ENCODE assay signal across 22 cellular contexts in genomic region chr5:19369048-19369447, GRCh38.
"Had no signal": no experiment of that assay in that cellular context is flagged by ENCODE, and none has a peak within 500 bp of the region (broad histone marks: within the 10 kb centered on the region; RNA-seq: fewer than 3 reads in every experiment).

No MANE protein-coding gene starts in this region.

- H3K9me3 ChIP-seq: esophagus muscularis mucosa, gastrocnemius medialis, neutrophil, psoas muscle, spleen, testis, transverse colon had no signal

- H3K36me3 ChIP-seq: esophagus muscularis mucosa, gastrocnemius medialis, neutrophil, spleen, transverse colon had no signal

- H3K4me3 Mint-ChIP-seq: dendritic cell treated with granulocyte-macrophage colony-stimulating factor and Interleukin-4, amounts not matched to agents 40 ng/mL and 50 ng/mL, for 4 days; effector memory CD8-positive, alpha-beta T cell; natural killer cell treated with Interleukin-12 subunit alpha and Interleukin-12 subunit beta and Interleukin-15 and Interleukin-18, amount 100 ng/mL, for 72 hours; stimulated activated memory B cell treated with anti-CD40 and anti-IgM and Interleukin-4, amounts not matched to agents 10 μg/mL and 1 μg/mL and 100 μg/mL, for 72 hours; stimulated activated naive CD8-positive, alpha-beta T cell treated with anti-CD3 and anti-CD28 coated beads, Interleukin-15, Interleukin-2, amounts not matched to agents 100 ng/mL and 50 ng/mL, for 24 hours had no signal

- DNase-seq: effector memory CD8-positive, alpha-beta T cell; gastrocnemius medialis; left colon; left ventricle myocardium superior; mesenchymal stem cell; midbrain; psoas muscle; spleen; stimulated activated CD4-positive, alpha-beta T cell treated with anti-CD3 and anti-CD28 coated beads, Interleukin-15, amount 100 ng/mL, for 24 hours; stimulated activated CD4-positive, alpha-beta T cell treated with anti-CD3 and anti-CD28 coated beads, Interleukin-1b, Interleukin-23, amount 100 ng/mL, for 48 hours; stimulated activated CD4-positive, alpha-beta T cell treated with anti-CD3 and anti-CD28 coated beads, Interleukin-4, amount 100 ng/mL, for 24 hours; testis; transverse colon had no signal

- H3K27ac Mint-ChIP-seq: dendritic cell treated with granulocyte-macrophage colony-stimulating factor and Interleukin-4, amounts not matched to agents 40 ng/mL and 50 ng/mL, for 4 days; effector memory CD8-positive, alpha-beta T cell; natural killer cell treated with Interleukin-12 subunit alpha and Interleukin-12 subunit beta and Interleukin-15 and Interleukin-18, amount 100 ng/mL, for 72 hours; stimulated activated memory B cell treated with anti-CD40 and anti-IgM and Interleukin-4, amounts not matched to agents 10 μg/mL and 1 μg/mL and 100 μg/mL, for 72 hours; stimulated activated naive CD8-positive, alpha-beta T cell treated with anti-CD3 and anti-CD28 coated beads, Interleukin-15, Interleukin-2, amounts not matched to agents 100 ng/mL and 50 ng/mL, for 24 hours had no signal

- H3K27me3 Mint-ChIP-seq: dendritic cell treated with granulocyte-macrophage colony-stimulating factor and Interleukin-4, amounts not matched to agents 40 ng/mL and 50 ng/mL, for 4 days; effector memory CD8-positive, alpha-beta T cell; natural killer cell treated with Interleukin-12 subunit alpha and Interleukin-12 subunit beta and Interleukin-15 and Interleukin-18, amount 100 ng/mL, for 72 hours; stimulated activated memory B cell treated with anti-CD40 and anti-IgM and Interleukin-4, amounts not matched to agents 10 μg/mL and 1 μg/mL and 100 μg/mL, for 72 hours; stimulated activated naive CD8-positive, alpha-beta T cell treated with anti-CD3 and anti-CD28 coated beads, Interleukin-15, Interleukin-2, amounts not matched to agents 100 ng/mL and 50 ng/mL, for 24 hours had no signal

- H3K4me1 Mint-ChIP-seq: stimulated activated memory B cell treated with anti-CD40 and anti-IgM and Interleukin-4, amounts not matched to agents 10 μg/mL and 1 μg/mL and 100 μg/mL, for 72 hours had no signal

- H3K4me3 ChIP-seq: esophagus muscularis mucosa, gastrocnemius medialis, lung, psoas muscle, spleen, testis, transverse colon had no signal

- H3K27ac ChIP-seq: epithelial cell of prostate, esophagus muscularis mucosa, gastrocnemius medialis, neutrophil, psoas muscle, spleen, testis, transverse colon had no signal

- ATAC-seq: effector memory CD8-positive, alpha-beta T cell; gastrocnemius medialis; left colon; left ventricle myocardium superior; natural killer cell treated with Interleukin-12 subunit alpha and Interleukin-12 subunit beta and Interleukin-15 and Interleukin-18, amount 100 ng/mL, for 72 hours; psoas muscle; sciatic nerve; stimulated activated memory B cell treated with anti-CD40 and anti-IgM and Interleukin-4, amounts not matched to agents 10 μg/mL and 1 μg/mL and 100 μg/mL, for 72 hours had no signal

- H3K4me1 ChIP-seq: esophagus muscularis mucosa, gastrocnemius medialis, psoas muscle, spleen, testis, transverse colon had no signal

- H3K9me3 Mint-ChIP-seq: stimulated activated memory B cell treated with anti-CD40 and anti-IgM and Interleukin-4, amounts not matched to agents 10 μg/mL and 1 μg/mL and 100 μg/mL, for 72 hours had no signal

- H3K27me3 ChIP-seq: esophagus muscularis mucosa, gastrocnemius medialis, neutrophil, spleen, testis, transverse colon had no signal
